Comparison of ENCODE assay signal across 1 cellular context in the genomic region with DNA sequence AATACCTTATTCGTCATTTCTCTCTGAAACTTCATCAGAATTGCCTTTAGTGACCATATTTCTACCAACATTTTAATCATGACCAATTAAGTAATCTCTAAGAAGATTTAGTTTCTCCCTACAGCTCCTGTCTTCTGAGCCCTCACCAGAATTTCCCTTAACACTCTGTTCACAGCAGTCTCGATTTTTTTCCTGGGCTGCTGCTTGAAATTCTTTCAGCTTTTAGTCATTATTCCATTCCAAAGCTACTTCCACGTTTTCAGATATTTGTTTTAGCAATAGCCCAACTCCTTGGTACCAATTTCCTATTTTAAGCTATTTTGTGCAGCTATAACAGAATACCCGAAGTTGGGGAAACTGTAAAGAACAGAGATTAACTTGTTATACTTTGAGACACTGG.
TF ChIP-seq lines count a peak whose summit lies in the region.

No MANE protein-coding gene starts in this region.

TF ChIP-seq in IMR-90, 13 proteins besides CTCF, POLR2A, EP300 and RAD21 (continued from another document):
- TF ChIP-seq, protein P1, sequence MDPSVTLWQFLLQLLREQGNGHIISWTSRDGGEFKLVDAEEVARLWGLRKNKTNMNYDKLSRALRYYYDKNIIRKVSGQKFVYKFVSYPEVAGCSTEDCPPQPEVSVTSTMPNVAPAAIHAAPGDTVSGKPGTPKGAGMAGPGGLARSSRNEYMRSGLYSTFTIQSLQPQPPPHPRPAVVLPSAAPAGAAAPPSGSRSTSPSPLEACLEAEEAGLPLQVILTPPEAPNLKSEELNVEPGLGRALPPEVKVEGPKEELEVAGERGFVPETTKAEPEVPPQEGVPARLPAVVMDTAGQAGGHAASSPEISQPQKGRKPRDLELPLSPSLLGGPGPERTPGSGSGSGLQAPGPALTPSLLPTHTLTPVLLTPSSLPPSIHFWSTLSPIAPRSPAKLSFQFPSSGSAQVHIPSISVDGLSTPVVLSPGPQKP (IDR thresholded peaks at IDR 0.05; ENCODE audit: borderline replicate concordance, low read depth, low read length) = no peak
- no peak for TF ChIP-seq MAZ (IDR thresholded peaks at IDR 0.05; ENCODE audit: borderline replicate concordance, low read depth, low read length)
